ENCODE assay signal across 15 cellular contexts in genomic region chr9:4327504-4328191, GRCh38. TPM values are rescaled to one million over a fixed set of nuclear protein-coding genes. Genes with fewer than 3 reads are reported as not detected.
DNase-seq lines count a peak whose midpoint lies in the region; ATAC-seq and TF ChIP-seq lines count a peak whose summit lies in the region.
"Had no signal": no experiment of that assay in that cellular context is flagged by ENCODE, and none has a peak within 500 bp of the region (broad histone marks: within the 10 kb centered on the region; RNA-seq: fewer than 3 reads in every experiment).

No MANE protein-coding gene starts in this region.

- in situ Hi-C loops in astrocyte of the cerebellum (cut with HindIII; ENCODE audit: low sequenced_read_pairs): no loop called here

- TF ChIP-seq CTCF in A673 (conservative IDR thresholded peaks at IDR 0.05; ENCODE audit: low read depth, low read length): peak; percentile 40
- TF ChIP-seq CTCF in HFF-Myc (IDR thresholded peaks at IDR 0.05; ENCODE audit: low read depth, low read length, missing control alignments): peak; percentile 31
- TF ChIP-seq CTCF in astrocyte of the cerebellum (IDR thresholded peaks at IDR 0.05; ENCODE audit: low read depth, low read length, missing control alignments): peak; percentile 28
- TF ChIP-seq CTCF in kidney epithelial cell (IDR thresholded peaks at IDR 0.05; ENCODE audit: insufficient read depth, low read length, poor library complexity, severe bottlenecking): peak; percentile 13

- POLR2A ChIA-PET in A673 (lab: Charles Lee; ENCODE audit: low non-redundant PET): no interaction called here

- H3K4me1 ChIP-seq in A673 (ENCODE audit: insufficient read depth, low read length, poor library complexity, severe bottlenecking): no peaks in the 10 kb centered on the region
- H3K4me1 ChIP-seq: BLaER1 treated with 17β-estradiol and CSF1 and Interleukin-3, amounts not matched to agents 10 nM and 100 nM had no signal

- H3K4me3 ChIP-seq in A673 (ENCODE audit: low read depth, low read length, poor library complexity, severe bottlenecking) (no peak overlapping the region), HFF-Myc (replicated peaks; ENCODE audit: low read depth, low read length) (no peak overlapping the region), astrocyte of the cerebellum (ENCODE audit: low read depth, low read length) (no peak overlapping the region), kidney epithelial cell (ENCODE audit: low read depth, low read length) (no peak overlapping the region)
- H3K4me3 ChIP-seq: BLaER1 treated with 17β-estradiol and CSF1 and Interleukin-3, amounts not matched to agents 10 nM and 100 nM had no signal

- no TSS peak for BruUV-seq in A673 (replicated peaks; lab: Mats Ljungman, UMichigan)

- no peaks in the 10 kb centered on the region for H3K36me3 ChIP-seq in A673 (ENCODE audit: insufficient read depth, low read length, poor library complexity, severe bottlenecking)
- no peaks in the 10 kb centered on the region for H3K36me3 ChIP-seq in kidney epithelial cell (ENCODE audit: control insufficient read depth, insufficient read depth, low read length)
- H3K36me3 ChIP-seq: BLaER1 treated with 17β-estradiol and CSF1 and Interleukin-3, amounts not matched to agents 10 nM and 100 nM had no signal

- DNase-seq in A673 (ENCODE audit: low spot score) (peak; percentile 13), HFF-Myc (ENCODE audit: extremely low read depth, low read depth) (peak; percentile 53), astrocyte of the cerebellum (ENCODE audit: low read depth) (peak; percentile 42), kidney epithelial cell (ENCODE audit: low read depth) (no peak), medulla oblongata (ENCODE audit: extremely low spot score) (no peak), NCI-H2081 treated with DMSO at 0.1 percent for 48 hours (lab: John Stamatoyannopoulos, UW) (no peak)
- DNase-seq in activated naive CD4-positive, alpha-beta T cell treated with anti-CD3 and anti-CD28 coated beads, Interleukin-2, amount 50 U/mL, for 72 hours (ENCODE audit: low spot score in 2 of 2): no peak
- DNase-seq in activated CD8-positive, alpha-beta memory T cell treated with anti-CD3 and anti-CD28 coated beads, Interleukin-2, amount 10 ng/mL, durations not matched to agents 7 days and 5 days: no peak
- DNase-seq: amniotic stem cell, erythroblast, NCI-H748 treated with DMSO at 0.1 percent for 48 hours, T-cell had no signal

- no peak overlapping the region for H3K27ac ChIP-seq in A673 (ENCODE audit: low read depth, low read length, poor library complexity, severe bottlenecking)
- H3K27ac ChIP-seq: BLaER1 treated with 17β-estradiol and CSF1 and Interleukin-3, amounts not matched to agents 10 nM and 100 nM had no signal

- H3K27me3 ChIP-seq in A673 (replicated peaks; ENCODE audit: insufficient read depth, low read depth, low read length, poor library complexity) (no peaks in the 10 kb centered on the region), kidney epithelial cell (ENCODE audit: control insufficient read depth, insufficient read depth, low read length) (no peaks in the 10 kb centered on the region)
- H3K27me3 ChIP-seq: BLaER1 treated with 17β-estradiol and CSF1 and Interleukin-3, amounts not matched to agents 10 nM and 100 nM had no signal

- peak overlapping the region in 1 of 2 donors; percentile 17 for H3K27ac Mint-ChIP-seq in activated naive CD4-positive, alpha-beta T cell treated with anti-CD3 and anti-CD28 coated beads, Interleukin-2, amount 50 U/mL, for 72 hours
- H3K27ac Mint-ChIP-seq in activated CD8-positive, alpha-beta memory T cell treated with anti-CD3 and anti-CD28 coated beads, Interleukin-2, amount 10 ng/mL, durations not matched to agents 7 days and 5 days: no peak overlapping the region
- H3K27ac Mint-ChIP-seq: stimulated activated naive CD8-positive, alpha-beta T cell treated with anti-CD3 and anti-CD28 coated beads, Interleukin-15, Interleukin-2, amounts not matched to agents 100 ng/mL and 50 ng/mL, for 24 hours; T-cell had no signal

- peaks cover 11% of the 10 kb centered on the region for H3K27me3 Mint-ChIP-seq in activated CD8-positive, alpha-beta memory T cell treated with anti-CD3 and anti-CD28 coated beads, Interleukin-2, amount 10 ng/mL, durations not matched to agents 7 days and 5 days
- H3K27me3 Mint-ChIP-seq: stimulated activated naive CD8-positive, alpha-beta T cell treated with anti-CD3 and anti-CD28 coated beads, Interleukin-15, Interleukin-2, amounts not matched to agents 100 ng/mL and 50 ng/mL, for 24 hours had no signal

- no peak for ATAC-seq in activated naive CD4-positive, alpha-beta T cell treated with anti-CD3 and anti-CD28 coated beads, Interleukin-2, amount 50 U/mL, for 72 hours
- ATAC-seq in activated CD8-positive, alpha-beta memory T cell treated with anti-CD3 and anti-CD28 coated beads, Interleukin-2, amount 10 ng/mL, durations not matched to agents 7 days and 5 days: no peak
- ATAC-seq: T-cell had no signal

- H3K9me3 ChIP-seq in A673 (ENCODE audit: low read depth, low read length, poor library complexity, severe bottlenecking): no peaks in the 10 kb centered on the region
- H3K9me3 ChIP-seq: BLaER1 treated with 17β-estradiol and CSF1 and Interleukin-3, amounts not matched to agents 10 nM and 100 nM had no signal

- intact Hi-C loops in A673 (cut with micrococcal nuclease; ENCODE audit: unreplicated experiment): no loop called here

- H3K4me3 Mint-ChIP-seq in activated CD8-positive, alpha-beta memory T cell treated with anti-CD3 and anti-CD28 coated beads, Interleukin-2, amount 10 ng/mL, durations not matched to agents 7 days and 5 days: no peak overlapping the region
- H3K4me3 Mint-ChIP-seq: neural crest cell; stimulated activated naive CD8-positive, alpha-beta T cell treated with anti-CD3 and anti-CD28 coated beads, Interleukin-15, Interleukin-2, amounts not matched to agents 100 ng/mL and 50 ng/mL, for 24 hours; T-cell had no signal

- peaks cover 4 to 15% of the 10 kb centered on the region in 2 donors for H3K9me3 Mint-ChIP-seq in activated naive CD4-positive, alpha-beta T cell treated with anti-CD3 and anti-CD28 coated beads, Interleukin-2, amount 50 U/mL, for 72 hours
- no peaks in the 10 kb centered on the region for H3K9me3 Mint-ChIP-seq in activated CD8-positive, alpha-beta memory T cell treated with anti-CD3 and anti-CD28 coated beads, Interleukin-2, amount 10 ng/mL, durations not matched to agents 7 days and 5 days (ENCODE audit: low read depth)
- H3K9me3 Mint-ChIP-seq: neural crest cell; stimulated activated naive CD8-positive, alpha-beta T cell treated with anti-CD3 and anti-CD28 coated beads, Interleukin-15, Interleukin-2, amounts not matched to agents 100 ng/mL and 50 ng/mL, for 24 hours; T-cell had no signal

- no peaks in the 10 kb centered on the region for H3K36me3 Mint-ChIP-seq in activated naive CD4-positive, alpha-beta T cell treated with anti-CD3 and anti-CD28 coated beads, Interleukin-2, amount 50 U/mL, for 72 hours
- H3K36me3 Mint-ChIP-seq in activated CD8-positive, alpha-beta memory T cell treated with anti-CD3 and anti-CD28 coated beads, Interleukin-2, amount 10 ng/mL, durations not matched to agents 7 days and 5 days: no peaks in the 10 kb centered on the region
- H3K36me3 Mint-ChIP-seq: T-cell had no signal

- H3K4me1 Mint-ChIP-seq in activated CD8-positive, alpha-beta memory T cell treated with anti-CD3 and anti-CD28 coated beads, Interleukin-2, amount 10 ng/mL, durations not matched to agents 7 days and 5 days: no peaks in the 10 kb centered on the region
- H3K4me1 Mint-ChIP-seq: neural crest cell had no signal

- CTCF ChIA-PET in A673 (lab: Charles Lee): interaction anchor here (1.1 kb wide), 1 partner anchor 10 kb away, joined by 3 read pairs; no protein-coding TSS in a partner anchor
- CTCF ChIA-PET in activated CD8-positive, alpha-beta memory T cell treated with anti-CD3 and anti-CD28 coated beads, Interleukin-2, amount 10 ng/mL, durations not matched to agents 7 days and 5 days (lab: Charles Lee): interaction anchor here (0.7 to 2.0 kb wide), 3 partner anchors 11 to 39 kb away, joined by 3 to 6 read pairs (median 3); no protein-coding TSS in a partner anchor

RNA-seq across cellular contexts. Expression of gene GLIS3, which starts 27.8 kb away (rescaled TPM):
- 0.19 and 0.74 TPM in 2 replicates for total RNA-seq in A673 (2021)
- 27.3 and 50.0 TPM in 2 replicates for total RNA-seq in kidney epithelial cell
- 1 to 10 TPM; 2.2 to 6.4 TPM for total RNA-seq in activated naive CD4-positive, alpha-beta T cell treated with anti-CD3 and anti-CD28 coated beads, Interleukin-2, amount 50 U/mL, for 72 hours
- total RNA-seq in activated CD8-positive, alpha-beta memory T cell treated with anti-CD3 and anti-CD28 coated beads, Interleukin-2, amount 10 ng/mL, durations not matched to agents 7 days and 5 days: under 1 TPM in 1 of 2 experiments, not detected in 1; 0.30 TPM

Comparison
In these comparisons a context has a peak if more than half of its experiments do, and no peak if none do; other contexts are left out.
1. DNase-seq: peak in A673 (single experiment), HFF-Myc (single experiment) and astrocyte of the cerebellum (single experiment); none in kidney epithelial cell (single experiment), activated naive CD4-positive, alpha-beta T cell treated with anti-CD3 and anti-CD28 coated beads, Interleukin-2, amount 50 U/mL, for 72 hours (0 of 2), activated CD8-positive, alpha-beta memory T cell treated with anti-CD3 and anti-CD28 coated beads, Interleukin-2, amount 10 ng/mL, durations not matched to agents 7 days and 5 days (single experiment), medulla oblongata (single experiment) and NCI-H2081 treated with DMSO at 0.1 percent for 48 hours (single experiment).
2. Peak in every context shown above with its lines, with median percentiles within 50 percentile points of each other: CTCF ChIP-seq.